25 cellular contexts compared by ENCODE assay signal in the genomic region with DNA sequence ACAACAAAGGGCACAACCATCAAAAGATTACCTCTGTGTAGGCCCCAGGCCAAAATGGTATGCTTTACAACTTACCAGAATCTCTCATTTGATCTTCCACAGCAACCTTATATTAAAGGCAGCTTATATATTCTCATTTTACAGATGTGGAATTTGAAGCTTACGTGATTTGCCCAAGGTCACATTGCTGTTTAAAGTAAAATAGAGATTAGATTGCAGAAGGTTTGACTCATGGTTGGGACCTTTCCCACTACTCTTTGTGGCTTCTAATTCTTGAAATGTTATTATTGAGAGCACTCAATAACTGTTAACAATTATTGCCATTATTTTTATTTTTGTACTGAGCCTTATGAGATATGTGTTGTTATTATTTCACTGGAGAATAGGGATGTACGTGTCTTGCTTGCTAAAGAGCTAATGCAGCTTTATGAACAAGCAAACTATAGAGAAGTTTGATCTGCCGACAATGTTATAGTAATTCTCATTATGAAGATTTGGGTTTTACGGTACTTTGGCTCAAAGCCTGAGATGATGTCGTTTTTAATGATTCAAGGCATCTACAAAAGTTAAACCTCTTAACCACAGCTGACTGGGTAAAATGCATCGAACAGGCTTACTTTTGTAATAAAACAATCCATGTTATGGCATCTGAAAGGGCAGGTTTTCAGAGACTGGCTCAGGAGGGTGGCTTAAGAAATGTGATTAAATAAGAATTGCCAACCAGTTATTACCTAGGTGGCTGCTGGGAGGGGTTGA.
"Had no signal": no experiment of that assay in that cellular context is flagged by ENCODE, and none has a peak within 500 bp of the region (broad histone marks: within the 10 kb centered on the region; RNA-seq: fewer than 3 reads in every experiment).

No MANE protein-coding gene starts in this region.

- H3K9me3 ChIP-seq: esophagus muscularis mucosa, left lung, right atrium auricular region, stomach, vagina had no signal

- H3K4me3 Mint-ChIP-seq: activated B cell treated with CpG ODN at 0.5 μM for 24 hours; activated CD4-positive, alpha-beta memory T cell treated with anti-CD3 and anti-CD28 coated beads, Interleukin-2, amount 10 ng/mL, durations not matched to agents 7 days and 5 days; activated CD8-positive, alpha-beta memory T cell treated with anti-CD3 and anti-CD28 coated beads, Interleukin-2, amount 10 ng/mL, durations not matched to agents 7 days and 5 days; activated naive CD8-positive, alpha-beta T cell treated with anti-CD3 and anti-CD28 coated beads, Interleukin-2, amount 10 ng/mL, durations not matched to agents 7 days and 5 days; activated T-helper 17 cell treated with anti-CD3 and anti-CD28 coated beads, Interleukin-2, amount 50 U/mL, for 72 hours; dendritic cell treated with granulocyte-macrophage colony-stimulating factor and Interleukin-4, amounts not matched to agents 40 ng/mL and 50 ng/mL, for 4 days; nephron progenitor cell; stimulated activated effector memory CD8-positive, alpha-beta T cell treated with anti-CD3 and anti-CD28 coated beads, Interleukin-12 subunit alpha, Interleukin-12 subunit beta, amount 100 ng/mL, for 72 hours had no signal

- H3K27me3 Mint-ChIP-seq: activated B cell treated with CpG ODN at 0.5 μM for 24 hours had no signal

- H3K27ac ChIP-seq: esophagus muscularis mucosa, left lung, right atrium auricular region, skin epidermis, stomach, vagina had no signal

- H3K27me3 ChIP-seq: esophagus muscularis mucosa, right atrium auricular region, stomach, vagina had no signal

- H3K4me3 ChIP-seq: esophagus muscularis mucosa, left lung, right atrium auricular region, skin epidermis, stomach, vagina had no signal

- H3K36me3 ChIP-seq: esophagus muscularis mucosa, left lung, right atrium auricular region, stomach, vagina had no signal

- H3K36me3 Mint-ChIP-seq: activated CD8-positive, alpha-beta memory T cell treated with anti-CD3 and anti-CD28 coated beads, Interleukin-2, amount 10 ng/mL, durations not matched to agents 7 days and 5 days; activated naive CD8-positive, alpha-beta T cell treated with anti-CD3 and anti-CD28 coated beads, Interleukin-2, amount 10 ng/mL, durations not matched to agents 7 days and 5 days; stimulated activated effector memory CD8-positive, alpha-beta T cell treated with anti-CD3 and anti-CD28 coated beads, Interleukin-12 subunit alpha, Interleukin-12 subunit beta, amount 100 ng/mL, for 72 hours had no signal

- H3K4me1 ChIP-seq: esophagus muscularis mucosa, left lung, right atrium auricular region, stomach, vagina had no signal

- H3K9me3 Mint-ChIP-seq: activated B cell treated with CpG ODN at 0.5 μM for 24 hours; activated CD4-positive, alpha-beta memory T cell treated with anti-CD3 and anti-CD28 coated beads, Interleukin-2, amount 10 ng/mL, durations not matched to agents 7 days and 5 days; activated naive CD8-positive, alpha-beta T cell treated with anti-CD3 and anti-CD28 coated beads, Interleukin-2, amount 10 ng/mL, durations not matched to agents 7 days and 5 days; activated T-helper 17 cell treated with anti-CD3 and anti-CD28 coated beads, Interleukin-2, amount 50 U/mL, for 72 hours; dendritic cell treated with granulocyte-macrophage colony-stimulating factor and Interleukin-4, amounts not matched to agents 40 ng/mL and 50 ng/mL, for 4 days; nephron progenitor cell; stimulated activated effector memory CD8-positive, alpha-beta T cell treated with anti-CD3 and anti-CD28 coated beads, Interleukin-12 subunit alpha, Interleukin-12 subunit beta, amount 100 ng/mL, for 72 hours had no signal

- ATAC-seq: activated CD8-positive, alpha-beta memory T cell treated with anti-CD3 and anti-CD28 coated beads, Interleukin-2, amount 10 ng/mL, durations not matched to agents 7 days and 5 days; activated T-helper 17 cell treated with anti-CD3 and anti-CD28 coated beads, Interleukin-2, amount 50 U/mL, for 72 hours; left lung; stimulated activated effector memory CD8-positive, alpha-beta T cell treated with anti-CD3 and anti-CD28 coated beads, Interleukin-12 subunit alpha, Interleukin-12 subunit beta, amount 100 ng/mL, for 72 hours had no signal

- H3K4me1 Mint-ChIP-seq: activated B cell treated with CpG ODN at 0.5 μM for 24 hours; activated CD4-positive, alpha-beta memory T cell treated with anti-CD3 and anti-CD28 coated beads, Interleukin-2, amount 10 ng/mL, durations not matched to agents 7 days and 5 days; activated CD8-positive, alpha-beta memory T cell treated with anti-CD3 and anti-CD28 coated beads, Interleukin-2, amount 10 ng/mL, durations not matched to agents 7 days and 5 days; activated naive CD8-positive, alpha-beta T cell treated with anti-CD3 and anti-CD28 coated beads, Interleukin-2, amount 10 ng/mL, durations not matched to agents 7 days and 5 days; activated T-helper 17 cell treated with anti-CD3 and anti-CD28 coated beads, Interleukin-2, amount 50 U/mL, for 72 hours; nephron progenitor cell; stimulated activated effector memory CD8-positive, alpha-beta T cell treated with anti-CD3 and anti-CD28 coated beads, Interleukin-12 subunit alpha, Interleukin-12 subunit beta, amount 100 ng/mL, for 72 hours had no signal

- DNase-seq: activated B cell treated with CpG ODN at 0.5 μM for 24 hours; activated CD4-positive, alpha-beta memory T cell treated with anti-CD3 and anti-CD28 coated beads, Interleukin-2, amount 10 ng/mL, durations not matched to agents 7 days and 5 days; activated CD4-positive, alpha-beta T cell treated with anti-CD3 and anti-CD28 coated beads for 4 hours; activated CD8-positive, alpha-beta memory T cell treated with anti-CD3 and anti-CD28 coated beads, Interleukin-2, amount 10 ng/mL, durations not matched to agents 7 days and 5 days; activated naive CD4-positive, alpha-beta T cell treated with Interleukin-2 at 50 U/mL for 16 hours; activated naive CD8-positive, alpha-beta T cell treated with anti-CD3 and anti-CD28 coated beads, Interleukin-2, amount 10 ng/mL, durations not matched to agents 7 days and 5 days; activated T-cell treated with anti-CD3 and anti-CD28 coated beads, Interleukin-2, amount 50 U/mL, for 1 hour; aorta; effector CD8-positive, alpha-beta T cell; foreskin melanocyte; left lung; mammary epithelial cell; nephron progenitor cell; nucleus accumbens; stimulated activated CD4-positive, alpha-beta T cell treated with anti-CD3 and anti-CD28 coated beads, Interleukin-4, amount 100 ng/mL, for 24 hours; stomach; T-helper 1 cell; T-helper 9 cell had no signal

- H3K27ac Mint-ChIP-seq: activated B cell treated with CpG ODN at 0.5 μM for 24 hours; activated CD4-positive, alpha-beta memory T cell treated with anti-CD3 and anti-CD28 coated beads, Interleukin-2, amount 10 ng/mL, durations not matched to agents 7 days and 5 days; activated CD8-positive, alpha-beta memory T cell treated with anti-CD3 and anti-CD28 coated beads, Interleukin-2, amount 10 ng/mL, durations not matched to agents 7 days and 5 days; activated naive CD8-positive, alpha-beta T cell treated with anti-CD3 and anti-CD28 coated beads, Interleukin-2, amount 10 ng/mL, durations not matched to agents 7 days and 5 days; activated T-helper 17 cell treated with anti-CD3 and anti-CD28 coated beads, Interleukin-2, amount 50 U/mL, for 72 hours; dendritic cell treated with granulocyte-macrophage colony-stimulating factor and Interleukin-4, amounts not matched to agents 40 ng/mL and 50 ng/mL, for 4 days; nephron progenitor cell; stimulated activated effector memory CD8-positive, alpha-beta T cell treated with anti-CD3 and anti-CD28 coated beads, Interleukin-12 subunit alpha, Interleukin-12 subunit beta, amount 100 ng/mL, for 72 hours had no signal
